Comparison of ENCODE assay signal across 17 cellular contexts in genomic region chr12:70398862-70399261, GRCh38. TPM values are rescaled to one million over a fixed set of nuclear protein-coding genes. Genes with fewer than 3 reads are reported as not detected.
DNase-seq lines count a peak whose midpoint lies in the region; ATAC-seq and TF ChIP-seq lines count a peak whose summit lies in the region.
"Had no signal": no experiment of that assay in that cellular context is flagged by ENCODE, and none has a peak within 500 bp of the region (broad histone marks: within the 10 kb centered on the region; RNA-seq: fewer than 3 reads in every experiment).

No MANE protein-coding gene starts in this region.

- no peaks in the 10 kb centered on the region for H3K9me3 Mint-ChIP-seq in natural killer cell
- H3K9me3 Mint-ChIP-seq: CD8-positive, alpha-beta T cell; GM23338; HFFc6 had no signal

- no peak for TF ChIP-seq CTCF in natural killer cell (IDR thresholded peaks at IDR 0.05)

- H3K27me3 Mint-ChIP-seq in natural killer cell (ENCODE audit: low read depth in 2 of 2): peaks cover 0 to 2% of the 10 kb centered on the region in 2 donors
- H3K27me3 Mint-ChIP-seq: B cell had no signal

- no peak overlapping the region for H3K4me3 Mint-ChIP-seq in natural killer cell
- H3K4me3 Mint-ChIP-seq: B cell; CD8-positive, alpha-beta T cell; GM23338; HFFc6 had no signal

- no peak overlapping the region for H3K27ac Mint-ChIP-seq in natural killer cell
- H3K27ac Mint-ChIP-seq: B cell; CD8-positive, alpha-beta T cell; GM23338; HFFc6 had no signal

- intact Hi-C loops in natural killer cell (cut with micrococcal nuclease): no loop called here

- ATAC-seq in GM18511 (IDR thresholded peaks at IDR 0.05; ENCODE audit: unreplicated experiment) (no peak), natural killer cell (no peak)
- ATAC-seq: CD8-positive, alpha-beta T cell; GM12878; GM23338; HCT116 had no signal

- H3K4me1 Mint-ChIP-seq in natural killer cell: no peaks in the 10 kb centered on the region
- H3K4me1 Mint-ChIP-seq: B cell had no signal

- peak overlapping the region; percentile 40 for H3K27ac ChIP-seq in temporal lobe (ENCODE audit: low read depth, low read length)
- H3K27ac ChIP-seq: BLaER1 treated with 17β-estradiol and CSF1 and Interleukin-3, amounts not matched to agents 10 nM and 100 nM had no signal

- DNase-seq in G401 (ENCODE audit: low spot score) (peak; percentile 89), cerebellum (ENCODE audit: low spot score) (peak; percentile 63), occipital lobe (lab: John Stamatoyannopoulos, UW) (peak; percentile 19), RKO (ENCODE audit: low spot score) (no peak), natural killer cell (no peak)
- DNase-seq: 8988T; Calu3; CD8-positive, alpha-beta T cell; DMS79 treated with DMSO at 0.1 percent for 48 hours; HFFc6 had no signal

- no peaks in the 10 kb centered on the region for H3K36me3 Mint-ChIP-seq in natural killer cell

- in situ Hi-C loops in G401 (cut with HindIII; ENCODE audit: low sequenced_read_pairs): no loop called here

RNA-seq across cellular contexts. Expression of gene KCNMB4, which starts 32.8 kb away (rescaled TPM):
- total RNA-seq in G401 (2014; rRNA removed; shearing (Covaris generic)): 0.43 and 1.1 TPM in 2 replicates
- total RNA-seq in cerebellum (19.7 TPM), occipital lobe (67.2 TPM), temporal lobe (32.0 TPM), natural killer cell (under 1 TPM in 1 of 3 donors, not detected in 2; 0.43 TPM)

Comparison
In these comparisons a context has a peak if more than half of its experiments do, and no peak if none do; other contexts are left out.
1. DNase-seq: peak in G401 (single experiment), cerebellum (single experiment) and occipital lobe (single experiment); none in RKO (single experiment) and natural killer cell (single experiment).